Comparison of ENCODE assay signal across 7 cellular contexts in the genomic region with DNA sequence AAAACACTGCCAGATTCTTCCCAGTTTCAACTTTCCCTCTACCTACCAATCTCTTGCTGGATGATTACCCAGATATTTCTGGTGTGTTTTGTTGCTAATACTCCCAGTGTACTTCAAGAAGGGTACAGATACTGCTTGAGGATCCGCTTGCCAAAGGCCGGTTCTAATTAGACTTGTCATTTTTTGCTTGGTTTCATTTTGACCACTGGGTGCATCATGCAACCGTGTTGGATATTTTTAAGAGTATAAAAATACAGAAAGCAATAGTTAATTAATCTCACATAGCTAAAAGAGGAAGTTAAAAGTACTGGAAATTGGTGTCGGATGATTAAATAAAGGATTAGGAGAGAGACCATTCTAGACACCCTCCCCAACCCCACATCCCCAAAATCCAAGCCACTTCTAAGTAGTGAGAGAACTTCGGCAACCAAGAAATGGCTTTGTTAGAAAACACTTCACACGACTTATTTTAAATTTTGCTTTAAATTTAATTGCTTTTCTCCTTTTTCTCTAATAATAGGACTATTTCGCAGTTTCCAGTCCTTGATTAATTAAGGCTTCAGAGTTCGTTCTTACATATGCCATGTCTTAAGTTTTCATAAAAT. TPM values are rescaled to one million over a fixed set of nuclear protein-coding genes. Genes with fewer than 3 reads are reported as not detected.
DNase-seq lines count a peak whose midpoint lies in the region; ATAC-seq lines count a peak whose summit lies in the region.

No MANE protein-coding gene starts in this region.

- no peaks in the 10 kb centered on the region for H3K27me3 Mint-ChIP-seq in activated T-helper 17 cell treated with anti-CD3 and anti-CD28 coated beads, Interleukin-2, amount 50 U/mL, for 72 hours

- peaks cover 10% of the 10 kb centered on the region for H3K4me1 Mint-ChIP-seq in activated T-helper 17 cell treated with anti-CD3 and anti-CD28 coated beads, Interleukin-2, amount 50 U/mL, for 72 hours

- H3K9ac ChIP-seq in HUES6 (ENCODE audit: low read length): no peak overlapping the region

- peaks cover 5% of the 10 kb centered on the region for H3K36me3 Mint-ChIP-seq in activated T-helper 17 cell treated with anti-CD3 and anti-CD28 coated beads, Interleukin-2, amount 50 U/mL, for 72 hours (ENCODE audit: low read depth)

- H3K27ac Mint-ChIP-seq in activated T-helper 17 cell treated with anti-CD3 and anti-CD28 coated beads, Interleukin-2, amount 50 U/mL, for 72 hours: no peak overlapping the region

- peak overlapping the region; percentile 92 for H3K4me3 Mint-ChIP-seq in activated T-helper 17 cell treated with anti-CD3 and anti-CD28 coated beads, Interleukin-2, amount 50 U/mL, for 72 hours

- H3K27ac ChIP-seq in HUES6 (ENCODE audit: low read depth, low read length) (no peak overlapping the region), temporal lobe (ENCODE audit: low read depth, low read length) (peak overlapping the region; percentile 89)

- H3K27me3 ChIP-seq in HUES6 (ENCODE audit: control insufficient read depth, insufficient read depth, low read length): peaks cover 87% of the 10 kb centered on the region

- H3K36me3 ChIP-seq in HUES6 (ENCODE audit: control insufficient read depth, insufficient read depth, low read length): no peaks in the 10 kb centered on the region

- no peak for ATAC-seq in activated T-helper 17 cell treated with anti-CD3 and anti-CD28 coated beads, Interleukin-2, amount 50 U/mL, for 72 hours (replicated peaks)
- ATAC-seq in HG02970 (IDR thresholded peaks at IDR 0.05; ENCODE audit: low FRiP score, unreplicated experiment) (no peak), HG02870 (IDR thresholded peaks at IDR 0.05; ENCODE audit: unreplicated experiment) (no peak)

- peak overlapping the region; percentile 78 for H3K4me3 ChIP-seq in HUES6 (ENCODE audit: low read depth, low read length)

- no peaks in the 10 kb centered on the region for H3K9me3 ChIP-seq in HUES6 (ENCODE audit: control insufficient read depth, insufficient read depth, low read depth, low read length)

- H3K4me1 ChIP-seq in HUES6 (ENCODE audit: control insufficient read depth, insufficient read depth, low read length): 0 out of 2 replicates have a peak, but pooled peaks cover 9% of the 10 kb centered on the region

- DNase-seq in DMS 273 treated with DMSO at 0.1 percent for 48 hours (lab: John Stamatoyannopoulos, UW): peak; percentile 45
- peak; percentile 18 for DNase-seq in iris pigment epithelial cell (ENCODE audit: low read depth)

- no peaks in the 10 kb centered on the region for H3K9me3 Mint-ChIP-seq in activated T-helper 17 cell treated with anti-CD3 and anti-CD28 coated beads, Interleukin-2, amount 50 U/mL, for 72 hours

RNA-seq across cellular contexts. Expression of gene CDKN2C, which starts 2.5 kb away (rescaled TPM):
- 10 to 100 TPM in 1 of 2 donors, 1 to 10 TPM in 1; 8.3 to 16.2 TPM for total RNA-seq in activated T-helper 17 cell treated with anti-CD3 and anti-CD28 coated beads, Interleukin-2, amount 50 U/mL, for 72 hours
- 3.9 TPM for total RNA-seq in temporal lobe

RNA-seq across cellular contexts. Expression of gene FAF1, which starts 7.5 kb away (rescaled TPM):
- total RNA-seq in activated T-helper 17 cell treated with anti-CD3 and anti-CD28 coated beads, Interleukin-2, amount 50 U/mL, for 72 hours: 10 to 100 TPM; 55.5 to 69.7 TPM
- total RNA-seq in temporal lobe: 30.5 TPM
